8 cellular contexts compared by ENCODE assay signal in genomic region chr21:43076024-43076612, GRCh38. TPM values are rescaled to one million over a fixed set of nuclear protein-coding genes. Genes with fewer than 3 reads are reported as not detected.
DNase-seq lines count a peak whose midpoint lies in the region; ATAC-seq, FAIRE-seq and TF ChIP-seq lines count a peak whose summit lies in the region.
"Not testable (repeated sequence)": the region's sequence is repeated elsewhere in the genome, so short reads cannot be mapped to it uniquely, and the experiment has no call there.
"Had no signal": no experiment of that assay in that cellular context is flagged by ENCODE, and none has a peak within 500 bp of the region (broad histone marks: within the 10 kb centered on the region; RNA-seq: fewer than 3 reads in every experiment).

No MANE protein-coding gene starts in this region.

- not testable (repeated sequence) for H3K36me3 ChIP-seq in PC-3 (ENCODE audit: low read depth, low read length); body of pancreas (replicated peaks in 1 of 2; ENCODE audit: insufficient read depth in 1 of 2, low read depth in 2 of 2)

- not testable (repeated sequence) for H3K9me3 ChIP-seq in A549; PC-3 (ENCODE audit: low read length); body of pancreas; right cardiac atrium (ENCODE audit: control insufficient read depth, low read length)

- not testable (repeated sequence) for TF ChIP-seq RAD21 in A549 (conservative IDR thresholded peaks at IDR 0.05 in 1 of 2, IDR thresholded peaks at IDR 0.05 in 1 of 2)

- BruUV-seq in PC-3 (replicated peaks; lab: Mats Ljungman, UMichigan) = not testable (repeated sequence)

- H3F3A ChIP-seq in PC-3 (ENCODE audit: low read length, unreplicated experiment) = not testable (repeated sequence)

- WGBS in A549 (ENCODE audit: missing lambda C conversion rate) = no CpG with 5 or more reads among the region's 73 CpGs
- whole genome bisulfite sequencing in body of pancreas, 2 donors = no CpG with 5 or more reads among the region's 73 CpGs
- WGBS in right cardiac atrium = no CpG with 5 or more reads among the region's 73 CpGs

- ATAC-seq in A549 (peak; percentile 34 to 75; a peak in 5 of 6 replicates), PC-3 (0 out of 2 replicates have a peak, but pooled peaks have one; percentile 11), activated B cell treated with CpG ODN at 0.5 μM for 24 hours (ENCODE audit: low read depth) (peak; percentile 40), body of pancreas (peak; percentile 16), right cardiac atrium (peak; percentile 13 to 17)
- peak; percentile 29 for ATAC-seq in activated CD8-positive, alpha-beta memory T cell treated with anti-CD3 and anti-CD28 coated beads, Interleukin-2, amount 10 ng/mL, durations not matched to agents 7 days and 5 days
- ATAC-seq in stimulated activated naive CD8-positive, alpha-beta T cell treated with anti-CD3 and anti-CD28 coated beads, Interleukin-15, amount 100 ng/mL, for 72 hours = peak; percentile 62

- intact Hi-C loops in PC-3 (cut with micrococcal nuclease); activated B cell treated with CpG ODN at 0.5 μM for 24 hours (cut with micrococcal nuclease); body of pancreas (cut with DNase I); right cardiac atrium (cut with DNase I): not testable (repeated sequence)

- H3K27me3 Mint-ChIP-seq in activated B cell treated with CpG ODN at 0.5 μM for 24 hours; activated CD8-positive, alpha-beta memory T cell treated with anti-CD3 and anti-CD28 coated beads, Interleukin-2, amount 10 ng/mL, durations not matched to agents 7 days and 5 days; stimulated activated naive CD8-positive, alpha-beta T cell treated with anti-CD3 and anti-CD28 coated beads, Interleukin-15, amount 100 ng/mL, for 72 hours: not testable (repeated sequence)

- not testable (repeated sequence) for TF ChIP-seq EP300 in A549 (IDR thresholded peaks at IDR 0.05)

- CTCF ChIA-PET in A549 (lab: Yijun Ruan, JAX); PC-3 (lab: Charles Lee); activated B cell treated with CpG ODN at 0.5 μM for 24 hours (lab: Charles Lee); activated CD8-positive, alpha-beta memory T cell treated with anti-CD3 and anti-CD28 coated beads, Interleukin-2, amount 10 ng/mL, durations not matched to agents 7 days and 5 days (lab: Charles Lee): not testable (repeated sequence)

- not testable (repeated sequence) for H3K9me2 ChIP-seq in PC-3 (replicated peaks; ENCODE audit: low read length)

- not testable (repeated sequence) for H3K27ac ChIP-seq in A549; PC-3 (ENCODE audit: low read length); body of pancreas; right cardiac atrium (ENCODE audit: low read length)

- not testable (repeated sequence) for H3K27me3 ChIP-seq in PC-3 (ENCODE audit: low read length); body of pancreas; right cardiac atrium (ENCODE audit: control insufficient read depth, insufficient read depth)

- not testable (repeated sequence) for H3K4me1 Mint-ChIP-seq in activated B cell treated with CpG ODN at 0.5 μM for 24 hours; activated CD8-positive, alpha-beta memory T cell treated with anti-CD3 and anti-CD28 coated beads, Interleukin-2, amount 10 ng/mL, durations not matched to agents 7 days and 5 days; stimulated activated naive CD8-positive, alpha-beta T cell treated with anti-CD3 and anti-CD28 coated beads, Interleukin-15, amount 100 ng/mL, for 72 hours

- TF ChIP-seq POLR2A in A549 (IDR thresholded peaks at IDR 0.05; ENCODE audit: low read length); body of pancreas (IDR thresholded peaks at IDR 0.05): not testable (repeated sequence)

- DNase-seq in A549 (ENCODE audit: low read depth in 1 of 2, low spot score in 1 of 2); PC-3; activated B cell treated with CpG ODN at 0.5 μM for 24 hours; activated CD8-positive, alpha-beta memory T cell treated with anti-CD3 and anti-CD28 coated beads, Interleukin-2, amount 10 ng/mL, durations not matched to agents 7 days and 5 days; body of pancreas; right cardiac atrium; stimulated activated naive CD8-positive, alpha-beta T cell treated with anti-CD3 and anti-CD28 coated beads, Interleukin-15, amount 100 ng/mL, for 72 hours: not testable (repeated sequence)

- H3K4me1 ChIP-seq in A549; PC-3 (ENCODE audit: insufficient read depth, low read length); body of pancreas; right cardiac atrium (ENCODE audit: control insufficient read depth, insufficient read depth, low read length): not testable (repeated sequence)

- H3K36me3 Mint-ChIP-seq in activated B cell treated with CpG ODN at 0.5 μM for 24 hours (ENCODE audit: low read depth); activated CD8-positive, alpha-beta memory T cell treated with anti-CD3 and anti-CD28 coated beads, Interleukin-2, amount 10 ng/mL, durations not matched to agents 7 days and 5 days: not testable (repeated sequence)

- not testable (repeated sequence) for H3K9me3 Mint-ChIP-seq in activated B cell treated with CpG ODN at 0.5 μM for 24 hours; activated CD8-positive, alpha-beta memory T cell treated with anti-CD3 and anti-CD28 coated beads, Interleukin-2, amount 10 ng/mL, durations not matched to agents 7 days and 5 days (ENCODE audit: low read depth); stimulated activated naive CD8-positive, alpha-beta T cell treated with anti-CD3 and anti-CD28 coated beads, Interleukin-15, amount 100 ng/mL, for 72 hours

- not testable (repeated sequence) for H3K27ac Mint-ChIP-seq in activated B cell treated with CpG ODN at 0.5 μM for 24 hours; activated CD8-positive, alpha-beta memory T cell treated with anti-CD3 and anti-CD28 coated beads, Interleukin-2, amount 10 ng/mL, durations not matched to agents 7 days and 5 days; stimulated activated naive CD8-positive, alpha-beta T cell treated with anti-CD3 and anti-CD28 coated beads, Interleukin-15, amount 100 ng/mL, for 72 hours

- TF ChIP-seq CTCF in A549 (IDR thresholded peaks at IDR 0.05); PC-3 (conservative IDR thresholded peaks at IDR 0.05; ENCODE audit: low read depth, low read length); activated B cell treated with CpG ODN at 0.5 μM for 24 hours (IDR thresholded peaks at IDR 0.05); body of pancreas (IDR thresholded peaks at IDR 0.05): not testable (repeated sequence)

- H3K4me2 ChIP-seq in A549; PC-3 (ENCODE audit: low read length): not testable (repeated sequence)

- not testable (repeated sequence) for H2AFZ ChIP-seq in PC-3 (ENCODE audit: low read length)

- not testable (repeated sequence) for H4K20me1 ChIP-seq in PC-3 (ENCODE audit: low read length)

- not testable (repeated sequence) for H3K9ac ChIP-seq in PC-3 (ENCODE audit: low read length)

- not testable (repeated sequence) for FAIRE-seq in A549 (lab: Jason Lieb, UNC)

- POLR2A ChIA-PET in A549 (lab: Yijun Ruan, JAX); PC-3 (lab: Charles Lee; ENCODE audit: unreplicated experiment); activated B cell treated with CpG ODN at 0.5 μM for 24 hours (lab: Charles Lee): not testable (repeated sequence)

- not testable (repeated sequence) for H3K79me2 ChIP-seq in PC-3 (ENCODE audit: low read length)

- not testable (repeated sequence) for H3K4me3 Mint-ChIP-seq in activated B cell treated with CpG ODN at 0.5 μM for 24 hours; activated CD8-positive, alpha-beta memory T cell treated with anti-CD3 and anti-CD28 coated beads, Interleukin-2, amount 10 ng/mL, durations not matched to agents 7 days and 5 days; stimulated activated naive CD8-positive, alpha-beta T cell treated with anti-CD3 and anti-CD28 coated beads, Interleukin-15, amount 100 ng/mL, for 72 hours

- not testable (repeated sequence) for H3K4me3 ChIP-seq in A549; PC-3 (ENCODE audit: low read length); body of pancreas; right cardiac atrium (ENCODE audit: low read length)

RNA-seq across cellular contexts. Expression of gene CBS, which starts 0.5 kb away (rescaled TPM):
- polyA plus RNA-seq in A549 (2011; rRNA removed) (27.0 and 38.3 TPM in 2 replicates), A549 (2017; fragmentation: RNase III; extraction: RNeasy Plus Mini Kit Qiagen cat#74134 plus additional on column Dnase treatment) (13.7 to 18.0 TPM (median 15.7 TPM) in 3 replicates), right cardiac atrium (9.0 TPM)
- 30.7 and 33.2 TPM in 2 replicates for polyA plus RNA-seq in A549 (2012; cell fraction: cytosol; rRNA removed)
- polyA plus RNA-seq in A549 (2012; cell fraction: nucleus; rRNA removed) = 87.7 and 117 TPM in 2 replicates
- polyA minus RNA-seq in A549 (2011; rRNA and poly(A)+ RNA removed) = 20.4 and 30.0 TPM in 2 replicates
- total RNA-seq in PC-3 (2014; rRNA removed) (8.9 and 9.6 TPM in 2 replicates), activated B cell treated with CpG ODN at 0.5 μM for 24 hours (15.6 and 22.3 TPM in 2 replicates), body of pancreas (100 to 1,000 TPM; 196 to 199 TPM), right cardiac atrium (10 to 100 TPM in 3 of 4 donors, 1 to 10 TPM in 1; 4.8 to 13.3 (median 10.7) TPM)
- 10 to 100 TPM; 12.0 to 23.3 TPM for total RNA-seq in activated CD8-positive, alpha-beta memory T cell treated with anti-CD3 and anti-CD28 coated beads, Interleukin-2, amount 10 ng/mL, durations not matched to agents 7 days and 5 days
- total RNA-seq: CD8-positive, alpha-beta T cell had no signal

RNA-seq across cellular contexts. Expression of gene U2AF1, which starts 31.3 kb away (rescaled TPM):
- 59.1 and 103 TPM in 2 replicates for polyA plus RNA-seq in A549 (2011; rRNA removed)
- 182 and 204 TPM in 2 replicates for polyA plus RNA-seq in A549 (2012; cell fraction: cytosol; rRNA removed)
- polyA plus RNA-seq in A549 (2012; cell fraction: nucleus; rRNA removed) = 91.5 and 105 TPM in 2 replicates
- 87.5 to 99.8 TPM (median 98.7 TPM) in 3 replicates for polyA plus RNA-seq in A549 (2017; fragmentation: RNase III; extraction: RNeasy Plus Mini Kit Qiagen cat#74134 plus additional on column Dnase treatment)
- polyA minus RNA-seq in A549 (2011; rRNA and poly(A)+ RNA removed) = 25.2 and 31.2 TPM in 2 replicates
- 43.4 and 49.3 TPM in 2 replicates for total RNA-seq in PC-3 (2014; rRNA removed)
- 64.2 and 80.6 TPM in 2 replicates for total RNA-seq in activated B cell treated with CpG ODN at 0.5 μM for 24 hours
- total RNA-seq in activated CD8-positive, alpha-beta memory T cell treated with anti-CD3 and anti-CD28 coated beads, Interleukin-2, amount 10 ng/mL, durations not matched to agents 7 days and 5 days = 10 to 100 TPM; 16.4 to 18.8 TPM
- total RNA-seq in body of pancreas = 10 to 100 TPM; 34.2 to 40.9 TPM
- total RNA-seq in right cardiac atrium = 10 to 100 TPM in 3 of 4 donors, 1 to 10 TPM in 1; 8.1 to 25.9 (median 15.8) TPM
- 42.8 TPM for polyA plus RNA-seq in right cardiac atrium

Comparison
In these comparisons a context has a peak if more than half of its experiments do, and no peak if none do; other contexts are left out.
1. ATAC-seq: peak in every context shown above with its lines; median percentile 62 in stimulated activated naive CD8-positive, alpha-beta T cell treated with anti-CD3 and anti-CD28 coated beads, Interleukin-15, amount 100 ng/mL, for 72 hours; 54 in A549; 40 in activated B cell treated with CpG ODN at 0.5 μM for 24 hours; 29 in activated CD8-positive, alpha-beta memory T cell treated with anti-CD3 and anti-CD28 coated beads, Interleukin-2, amount 10 ng/mL, durations not matched to agents 7 days and 5 days; 16 in body of pancreas; 15 in right cardiac atrium; 11 in PC-3.